In the genomic region with DNA sequence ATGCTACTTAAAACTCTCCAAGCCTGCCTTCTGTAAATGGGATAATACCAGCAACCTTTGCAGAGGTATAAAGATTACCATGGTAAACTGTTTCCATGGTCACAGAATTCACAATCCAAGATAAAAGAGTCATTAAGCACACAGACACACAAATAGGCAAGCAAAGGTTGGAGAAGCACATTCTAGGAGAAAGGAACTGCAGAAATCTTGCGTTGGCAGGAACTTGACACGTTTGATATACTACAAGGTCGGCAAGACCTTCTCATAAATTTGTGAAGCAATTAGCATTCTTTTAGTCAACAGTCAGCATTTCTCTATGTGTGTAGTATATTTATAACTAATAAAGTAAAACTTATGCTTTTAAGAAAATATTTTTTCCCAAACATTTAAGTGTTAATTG, we compare ENCODE assay signal across 20 cellular contexts. TPM values are rescaled to one million over a fixed set of nuclear protein-coding genes. Genes with fewer than 3 reads are reported as not detected.
DNase-seq lines count a peak whose midpoint lies in the region; ATAC-seq and TF ChIP-seq lines count a peak whose summit lies in the region.
"Had no signal": no experiment of that assay in that cellular context is flagged by ENCODE, and none has a peak within 500 bp of the region (broad histone marks: within the 10 kb centered on the region; RNA-seq: fewer than 3 reads in every experiment).

No MANE protein-coding gene starts in this region.

- H3K36me3 ChIP-seq in GM23338 (ENCODE audit: insufficient read depth) (no peaks in the 10 kb centered on the region), osteoblast (ENCODE audit: insufficient read depth, low read length) (no peaks in the 10 kb centered on the region), A673 (ENCODE audit: insufficient read depth, low read length, poor library complexity, severe bottlenecking) (no peaks in the 10 kb centered on the region), suprapubic skin (no peaks in the 10 kb centered on the region)
- H3K36me3 ChIP-seq: BE2C had no signal

- H3K4me1 ChIP-seq in GM23338 (ENCODE audit: insufficient read depth) (peaks cover 25% of the 10 kb centered on the region), osteoblast (ENCODE audit: insufficient read depth, low read length) (peaks cover 12% of the 10 kb centered on the region), A673 (ENCODE audit: insufficient read depth, low read length, poor library complexity, severe bottlenecking) (peaks cover 25% of the 10 kb centered on the region), suprapubic skin (no peaks in the 10 kb centered on the region)

- no peaks in the 10 kb centered on the region for H3K9me3 Mint-ChIP-seq in GM23338
- H3K9me3 Mint-ChIP-seq: activated CD4-positive, alpha-beta T cell treated with anti-CD3 and anti-CD28 coated beads, Interleukin-2, amount 10 ng/mL, durations not matched to agents 7 days and 5 days had no signal

- TF ChIP-seq EP300 in suprapubic skin (IDR thresholded peaks at IDR 0.05): no peak

- H3K9me2 ChIP-seq in GM23338 (ENCODE audit: insufficient read depth): no peaks in the 10 kb centered on the region

- no TSS peak for BruUV-seq in A673 (replicated peaks; lab: Mats Ljungman, UMichigan)

- no peak for ATAC-seq in GM23338
- no peak for ATAC-seq in T-helper 17 cell
- no peak for ATAC-seq in GM19455 (IDR thresholded peaks at IDR 0.05; ENCODE audit: unreplicated experiment)
- ATAC-seq: Right ventricle myocardium inferior had no signal

- POLR2A ChIA-PET in A673 (lab: Charles Lee; ENCODE audit: low non-redundant PET): interaction anchor here (0.6 kb wide), 1 partner anchor 1422 kb away, joined by 3 read pairs; no protein-coding TSS in a partner anchor

- H3K79me2 ChIP-seq in GM23338 (replicated peaks; ENCODE audit: insufficient read depth) (no peaks in the 10 kb centered on the region), osteoblast (ENCODE audit: insufficient read depth, low read length) (no peaks in the 10 kb centered on the region)

- H3K36me3 Mint-ChIP-seq in GM23338 (ENCODE audit: low read depth): no peaks in the 10 kb centered on the region
- peaks cover 2% of the 10 kb centered on the region for H3K36me3 Mint-ChIP-seq in T-helper 17 cell (ENCODE audit: low read depth)

- CTCF ChIA-PET in A673 (lab: Charles Lee): no interaction called here

- H3K4me2 ChIP-seq in GM23338 (no peak overlapping the region), osteoblast (ENCODE audit: insufficient read depth, low read length) (no peak overlapping the region)

- no peak for TF ChIP-seq POLR2A in suprapubic skin (IDR thresholded peaks at IDR 0.05)

- H3K27me3 ChIP-seq in GM23338 (ENCODE audit: insufficient read depth) (no peaks in the 10 kb centered on the region), osteoblast (ENCODE audit: insufficient read depth, low read length) (no peaks in the 10 kb centered on the region), A673 (replicated peaks; ENCODE audit: insufficient read depth, low read depth, low read length, poor library complexity) (no peaks in the 10 kb centered on the region), suprapubic skin (no peaks in the 10 kb centered on the region)
- H3K27me3 ChIP-seq: BE2C, foreskin keratinocyte had no signal

- intact Hi-C loops in A673 (cut with micrococcal nuclease; ENCODE audit: unreplicated experiment): loop anchor here (10.0 kb wide), 2 partner anchors 628 to 858 kb away; a partner anchor contains a TSS

- H3K27me3 Mint-ChIP-seq in GM23338 (ENCODE audit: insufficient read depth, low read depth, poor library complexity): peaks cover 10% of the 10 kb centered on the region
- peaks cover 3% of the 10 kb centered on the region for H3K27me3 Mint-ChIP-seq in T-helper 17 cell
- H3K27me3 Mint-ChIP-seq: activated CD4-positive, alpha-beta T cell treated with anti-CD3 and anti-CD28 coated beads, Interleukin-2, amount 10 ng/mL, durations not matched to agents 7 days and 5 days had no signal

- H3K27ac ChIP-seq in GM23338 (ENCODE audit: low read depth) (no peak overlapping the region), osteoblast (ENCODE audit: low read depth, low read length) (no peak overlapping the region), A673 (ENCODE audit: low read depth, low read length, poor library complexity, severe bottlenecking) (no peak overlapping the region), suprapubic skin (no peak overlapping the region)
- H3K27ac ChIP-seq: foreskin keratinocyte, skin epidermis had no signal

- H4K20me1 ChIP-seq in GM23338 (replicated peaks; ENCODE audit: insufficient read depth) (no peaks in the 10 kb centered on the region), osteoblast (ENCODE audit: insufficient read depth, low read length) (no peaks in the 10 kb centered on the region)

- H3K4me3 Mint-ChIP-seq in GM23338 (no peak overlapping the region), T-helper 17 cell (no peak overlapping the region)
- H3K4me3 Mint-ChIP-seq: activated CD4-positive, alpha-beta T cell treated with anti-CD3 and anti-CD28 coated beads, Interleukin-2, amount 10 ng/mL, durations not matched to agents 7 days and 5 days had no signal

- H3K9me3 ChIP-seq in osteoblast (ENCODE audit: low read depth, low read length) (no peaks in the 10 kb centered on the region), A673 (ENCODE audit: low read depth, low read length, poor library complexity, severe bottlenecking) (no peaks in the 10 kb centered on the region), T-helper 17 cell (ENCODE audit: control insufficient read depth, low read length, poor library complexity, severe bottlenecking) (no peaks in the 10 kb centered on the region), suprapubic skin (no peaks in the 10 kb centered on the region)
- H3K9me3 ChIP-seq: BE2C had no signal

- H2AFZ ChIP-seq in GM23338: no peak overlapping the region
- no peak overlapping the region for H2AFZ ChIP-seq in osteoblast (ENCODE audit: low read length)

- WGBS in suprapubic skin: 33% methylated on average over 3 of the region's 3 CpGs

- TF ChIP-seq CTCF in GM23338 (conservative IDR thresholded peaks at IDR 0.05; ENCODE audit: low read depth in 2 of 2) (no peak), fibroblast of pulmonary artery (IDR thresholded peaks at IDR 0.05; ENCODE audit: low read length, missing control alignments) (no peak), osteoblast (IDR thresholded peaks at IDR 0.05; ENCODE audit: extremely low read depth, low read depth, low read length) (no peak), A673 (conservative IDR thresholded peaks at IDR 0.05; ENCODE audit: low read depth, low read length) (no peak), suprapubic skin (IDR thresholded peaks at IDR 0.05) (no peak)

- H3F3A ChIP-seq in GM23338 (replicated peaks; ENCODE audit: low read depth): no peaks in the 10 kb centered on the region

- 0 out of 2 replicates have a peak overlapping the region, but pooled peaks have one; percentile 5 for H3K27ac Mint-ChIP-seq in GM23338
- H3K27ac Mint-ChIP-seq in T-helper 17 cell: no peak overlapping the region
- H3K27ac Mint-ChIP-seq: activated CD4-positive, alpha-beta T cell treated with anti-CD3 and anti-CD28 coated beads, Interleukin-2, amount 10 ng/mL, durations not matched to agents 7 days and 5 days had no signal

- no peak overlapping the region for H3K4me3 ChIP-seq in GM23338
- H3K4me3 ChIP-seq in fibroblast of pulmonary artery (replicated peaks; ENCODE audit: low read depth, low read length): no peak overlapping the region
- H3K4me3 ChIP-seq in osteoblast (ENCODE audit: insufficient read depth, low read length): no peak overlapping the region
- no peak overlapping the region for H3K4me3 ChIP-seq in A673 (ENCODE audit: low read depth, low read length, poor library complexity, severe bottlenecking)
- H3K4me3 ChIP-seq in suprapubic skin: no peak overlapping the region
- H3K4me3 ChIP-seq: skin epidermis had no signal

- DNase-seq in GM23338 (ENCODE audit: low spot score): no peak
- peak; percentile 10 for DNase-seq in NCI-H69 (lab: John Stamatoyannopoulos, UW)
- peak; percentile 24 for DNase-seq in fibroblast of pulmonary artery (ENCODE audit: low read depth)
- peak; percentile 19 for DNase-seq in osteoblast (ENCODE audit: insufficient read length, low spot score, missing footprints)
- DNase-seq in A673 (ENCODE audit: low spot score): no peak
- DNase-seq in T-helper 17 cell: no peak
- DNase-seq in suprapubic skin (ENCODE audit: low spot score in 2 of 2): no peak
- DNase-seq: activated CD4-positive, alpha-beta T cell treated with anti-CD3 and anti-CD28 coated beads, Interleukin-2, amount 10 ng/mL, durations not matched to agents 7 days and 5 days; activated CD8-positive, alpha-beta memory T cell treated with anti-CD3 and anti-CD28 coated beads, Interleukin-2, amount 50 U/mL, for 4 hours; activated naive CD4-positive, alpha-beta T cell treated with Interleukin-2 at 50 U/mL for 16 hours; aorta; BE2C; foreskin keratinocyte; left cardiac atrium; NCI-H146; stimulated activated CD4-positive, alpha-beta T cell treated with anti-CD3 and anti-CD28 coated beads, Interleukin-4, amount 100 ng/mL, for 4 hours had no signal

- H3K4me1 Mint-ChIP-seq in GM23338 (peaks cover 21% of the 10 kb centered on the region), T-helper 17 cell (peaks cover 12% of the 10 kb centered on the region)

TF ChIP-seq in GM23338, 12 proteins besides CTCF, POLR2A, EP300 and RAD21 (continues in another document):
- TF ChIP-seq POLR2AphosphoS5 (IDR thresholded peaks at IDR 0.05; ENCODE audit: low read depth) (no peak), STAT1 (IDR thresholded peaks at IDR 0.05; ENCODE audit: unreplicated experiment) (no peak), EZH2phosphoT487 (IDR thresholded peaks at IDR 0.05; ENCODE audit: unreplicated experiment) (no peak), JUNB (IDR thresholded peaks at IDR 0.05; ENCODE audit: unreplicated experiment) (no peak)

RNA-seq across cellular contexts. Expression of a gene that starts 12.3 kb away (rescaled TPM):
- 0.78 and 5.7 TPM in 2 replicates for total RNA-seq in GM23338 (2014; rRNA removed; shearing (Covaris generic))
- 0.24 and 0.58 TPM in 2 replicates for polyA plus RNA-seq in GM23338 (2016; fragmentation: Nextera tagmentation; extraction: Ambion mirVana)
- total RNA-seq in osteoblast (0.36 and 0.59 TPM in 2 replicates), A673 (2021) (0.35 and 1.5 TPM in 2 replicates), T-helper 17 cell (not detected), suprapubic skin (1 to 10 TPM in 1 of 4 donors, under 1 TPM in 2, not detected in 1; 0.34 to 2.4 (median 0.38) TPM)
- total RNA-seq: activated CD4-positive, alpha-beta T cell treated with anti-CD3 and anti-CD28 coated beads, Interleukin-2, amount 10 ng/mL, durations not matched to agents 7 days and 5 days; aorta; foreskin keratinocyte; left cardiac atrium; NCI-H460; Right ventricle myocardium inferior had no signal
- polyA plus RNA-seq: aorta had no signal

Comparison
In these comparisons a context has a peak if more than half of its experiments do, and no peak if none do; other contexts are left out.
1. DNase-seq: peak in NCI-H69 (single experiment), fibroblast of pulmonary artery (single experiment) and osteoblast (single experiment); none in GM23338 (single experiment), A673 (single experiment), T-helper 17 cell (0 of 3) and suprapubic skin (0 of 2).